ENCODE assay signal across 9 cellular contexts in genomic region chr13:106373304-106373988, GRCh38.
DNase-seq lines count a peak whose midpoint lies in the region; ATAC-seq lines count a peak whose summit lies in the region.
"Had no signal": no experiment of that assay in that cellular context is flagged by ENCODE, and none has a peak within 500 bp of the region (broad histone marks: within the 10 kb centered on the region; RNA-seq: fewer than 3 reads in every experiment).

No MANE protein-coding gene starts in this region.

- H3K14ac ChIP-seq in trophoblast cell (ENCODE audit: low read length): no peak overlapping the region

- no peak overlapping the region for H3K9ac ChIP-seq in trophoblast cell (ENCODE audit: low read length)

- no peak overlapping the region for H3K23ac ChIP-seq in trophoblast cell (ENCODE audit: low read length)

- no peak overlapping the region for H3K4ac ChIP-seq in trophoblast cell (ENCODE audit: low read depth, low read length)

- H3K79me1 ChIP-seq in trophoblast cell (ENCODE audit: low read length): peaks cover 16% of the 10 kb centered on the region

- POLR2A ChIA-PET in activated CD4-positive, alpha-beta memory T cell treated with anti-CD3 and anti-CD28 coated beads, Interleukin-2, amount 10 ng/mL, durations not matched to agents 7 days and 5 days (lab: Charles Lee): no interaction called here

- H3K79me2 ChIP-seq in trophoblast cell (ENCODE audit: control insufficient read depth, insufficient read depth, low read length, poor library complexity): no peaks in the 10 kb centered on the region

- no peaks in the 10 kb centered on the region for H3K27me3 ChIP-seq in trophoblast cell (ENCODE audit: insufficient read depth, low read length)

- ATAC-seq in GM19328 (IDR thresholded peaks at IDR 0.05; ENCODE audit: unreplicated experiment): peak; percentile 52
- ATAC-seq in HG03039 (IDR thresholded peaks at IDR 0.05; ENCODE audit: unreplicated experiment): peak; percentile 40

- H3K4me1 ChIP-seq in trophoblast cell (ENCODE audit: control insufficient read depth in 1 of 2, insufficient read depth in 2 of 2, low read length in 2 of 2): peaks cover 13 to 20% of the 10 kb centered on the region in 2 experiments

- no peaks in the 10 kb centered on the region for H3K36me3 ChIP-seq in trophoblast cell (ENCODE audit: control insufficient read depth in 1 of 2, insufficient read depth in 2 of 2, low read length in 2 of 2)

- DNase-seq in NCI-H526 (lab: John Stamatoyannopoulos, UW) (peak; percentile 68 to 81), trophoblast cell (no peak), SK-N-DZ (ENCODE audit: low spot score) (no peak), NCI-H226 (no peak), cortex of kidney (lab: John Stamatoyannopoulos, UW) (no peak)
- no peak for DNase-seq in activated CD4-positive, alpha-beta memory T cell treated with anti-CD3 and anti-CD28 coated beads, Interleukin-2, amount 10 ng/mL, durations not matched to agents 7 days and 5 days

- no peak overlapping the region for H4K8ac ChIP-seq in trophoblast cell (ENCODE audit: low read depth, low read length)

- no peaks in the 10 kb centered on the region for H3K9me3 ChIP-seq in trophoblast cell (ENCODE audit: insufficient read depth, low read depth, low read length)

- H3K4me3 ChIP-seq in trophoblast cell (ENCODE audit: low read depth, low read length): no peak overlapping the region
- H3K4me3 ChIP-seq: lung had no signal

- whole genome bisulfite sequencing in trophoblast cell (ENCODE audit: extremely low coverage, insufficient coverage, insufficient read length): no CpG with 5 or more reads among the region's 7 CpGs

- H3K27ac ChIP-seq in trophoblast cell (ENCODE audit: low read depth, low read length): no peak overlapping the region

- H3K27ac Mint-ChIP-seq in activated CD4-positive, alpha-beta memory T cell treated with anti-CD3 and anti-CD28 coated beads, Interleukin-2, amount 10 ng/mL, durations not matched to agents 7 days and 5 days: no peak overlapping the region

- no peaks in the 10 kb centered on the region for H3K4me1 Mint-ChIP-seq in activated CD4-positive, alpha-beta memory T cell treated with anti-CD3 and anti-CD28 coated beads, Interleukin-2, amount 10 ng/mL, durations not matched to agents 7 days and 5 days

- peak overlapping the region; percentile 7 for H3K18ac ChIP-seq in trophoblast cell (ENCODE audit: low read length)

- no peak overlapping the region for H4K12ac ChIP-seq in trophoblast cell (ENCODE audit: low read depth, low read length)

- H3K4me2 ChIP-seq in trophoblast cell (ENCODE audit: low read length): no peak overlapping the region

- peak overlapping the region; percentile 11 for H2BK12ac ChIP-seq in trophoblast cell (ENCODE audit: low read length)

- H3K27me3 Mint-ChIP-seq in activated CD4-positive, alpha-beta memory T cell treated with anti-CD3 and anti-CD28 coated beads, Interleukin-2, amount 10 ng/mL, durations not matched to agents 7 days and 5 days: no peaks in the 10 kb centered on the region

- peak overlapping the region; percentile 5 for H2BK5ac ChIP-seq in trophoblast cell (ENCODE audit: low read depth, low read length, poor library complexity)

- H2AFZ ChIP-seq in trophoblast cell (ENCODE audit: insufficient read depth, low read length, poor library complexity): no peak overlapping the region

- H4K91ac ChIP-seq in trophoblast cell (ENCODE audit: low read depth, low read length): peak overlapping the region; percentile 15

- no peaks in the 10 kb centered on the region for H3K9me3 Mint-ChIP-seq in activated CD4-positive, alpha-beta memory T cell treated with anti-CD3 and anti-CD28 coated beads, Interleukin-2, amount 10 ng/mL, durations not matched to agents 7 days and 5 days

- H2AK5ac ChIP-seq in trophoblast cell (ENCODE audit: low read length): peak overlapping the region; percentile 42

- CTCF ChIA-PET in activated CD4-positive, alpha-beta memory T cell treated with anti-CD3 and anti-CD28 coated beads, Interleukin-2, amount 10 ng/mL, durations not matched to agents 7 days and 5 days (lab: Charles Lee): no interaction called here

- H3K36me3 Mint-ChIP-seq in activated CD4-positive, alpha-beta memory T cell treated with anti-CD3 and anti-CD28 coated beads, Interleukin-2, amount 10 ng/mL, durations not matched to agents 7 days and 5 days (ENCODE audit: low read depth): no peaks in the 10 kb centered on the region

- H3K4me3 Mint-ChIP-seq in activated CD4-positive, alpha-beta memory T cell treated with anti-CD3 and anti-CD28 coated beads, Interleukin-2, amount 10 ng/mL, durations not matched to agents 7 days and 5 days: no peak overlapping the region

- H2BK120ac ChIP-seq in trophoblast cell (ENCODE audit: insufficient read depth, low read length, poor library complexity): no peak overlapping the region

Comparison
In these comparisons a context has a peak if more than half of its experiments do, and no peak if none do; other contexts are left out.
1. DNase-seq: peak in NCI-H526 (2 of 2); none in trophoblast cell (0 of 2), SK-N-DZ (single experiment), NCI-H226 (single experiment), cortex of kidney (single experiment) and activated CD4-positive, alpha-beta memory T cell treated with anti-CD3 and anti-CD28 coated beads, Interleukin-2, amount 10 ng/mL, durations not matched to agents 7 days and 5 days (single experiment).